ENCODE assay signal across 15 cellular contexts in genomic region chr5:39539470-39539869, GRCh38.
A peak's percentile ranks its signal among the peaks of the same experiment; 100 is the strongest.
DNase-seq lines count a peak whose midpoint lies in the region; TF ChIP-seq lines count a peak whose summit lies in the region.
"Had no signal": no experiment of that assay in that cellular context is flagged by ENCODE, and none has a peak within 500 bp of the region (broad histone marks: within the 10 kb centered on the region; RNA-seq: fewer than 3 reads in every experiment).

No MANE protein-coding gene starts in this region.

- no peaks in the 10 kb centered on the region for H3K79me1 ChIP-seq in neuronal stem cell (ENCODE audit: low read depth, low read length)

- H3K9ac ChIP-seq in neuronal stem cell (ENCODE audit: low read depth, low read length, poor library complexity) = no peak overlapping the region

- no peaks in the 10 kb centered on the region for H3K36me3 ChIP-seq in osteoblast (ENCODE audit: insufficient read depth, low read length)
- no peaks in the 10 kb centered on the region for H3K36me3 ChIP-seq in spleen
- H3K36me3 ChIP-seq in neuronal stem cell (replicated peaks in 1 of 2; ENCODE audit: control insufficient read depth in 2 of 2, insufficient read depth in 2 of 2, low read length in 2 of 2) = no peaks in the 10 kb centered on the region

- H3K79me2 ChIP-seq in osteoblast (ENCODE audit: insufficient read depth, low read length) = no peaks in the 10 kb centered on the region

- no peaks in the 10 kb centered on the region for H3K4me1 Mint-ChIP-seq in HFFc6 (ENCODE audit: low read depth)
- H3K4me1 Mint-ChIP-seq: CD4-positive, alpha-beta memory T cell; GM23338; H9 had no signal

- no peak overlapping the region for H2BK15ac ChIP-seq in neuronal stem cell (ENCODE audit: low read length)

- H3K4me3 ChIP-seq in osteoblast (ENCODE audit: insufficient read depth, low read length) (no peak overlapping the region), spleen (no peak overlapping the region), neuronal stem cell (ENCODE audit: low read length in 2 of 2) (no peak overlapping the region)
- H3K4me3 ChIP-seq: GM23338 had no signal

- H2AFZ ChIP-seq in osteoblast (ENCODE audit: low read length) (peak overlapping the region; percentile 3), neuronal stem cell (ENCODE audit: low read length) (no peak overlapping the region)
- H2AFZ ChIP-seq: GM23338 had no signal

- no peak overlapping the region for H3K27ac ChIP-seq in osteoblast (ENCODE audit: low read depth, low read length)
- peak overlapping the region in 6 of 8 donors; percentile 9 to 59 (median 38) for H3K27ac ChIP-seq in spleen
- H3K27ac ChIP-seq in neuronal stem cell (replicated peaks; ENCODE audit: low read length) = no peak overlapping the region

- peak; percentile 15 for DNase-seq in amniotic epithelial cell (ENCODE audit: low read depth)
- DNase-seq in osteoblast (ENCODE audit: insufficient read length, low spot score, missing footprints) = no peak
- no peak for DNase-seq in spleen
- no peak for DNase-seq in HFFc6
- DNase-seq in neuronal stem cell (ENCODE audit: low spot score) = no peak
- DNase-seq in inferior parietal cortex (ENCODE audit: extremely low spot score) = no peak
- DNase-seq: C1 segment of cervical spinal cord; Calu3; CD4-positive, alpha-beta memory T cell; COR-L47; DMS53; DMS79 treated with DMSO at 0.1 percent for 48 hours; GF-D8; H9 had no signal

- no peaks in the 10 kb centered on the region for H3K9me3 Mint-ChIP-seq in HFFc6
- H3K9me3 Mint-ChIP-seq: GM23338, H9 had no signal

- H4K8ac ChIP-seq in neuronal stem cell (ENCODE audit: low read depth, low read length) = no peak overlapping the region

- H3K4me1 ChIP-seq in osteoblast (ENCODE audit: insufficient read depth, low read length) = peaks cover 4% of the 10 kb centered on the region
- H3K4me1 ChIP-seq in spleen = peaks cover 6 to 37% (median 8%) of the 10 kb centered on the region in 6 donors
- no peaks in the 10 kb centered on the region for H3K4me1 ChIP-seq in neuronal stem cell (ENCODE audit: control insufficient read depth in 2 of 2, insufficient read depth in 1 of 2, low read depth in 1 of 2, low read length in 2 of 2)

- H3K4me2 ChIP-seq in osteoblast (ENCODE audit: insufficient read depth, low read length) = no peak overlapping the region
- no peak overlapping the region for H3K4me2 ChIP-seq in neuronal stem cell (ENCODE audit: insufficient read depth, low read length, poor library complexity, severe bottlenecking)
- H3K4me2 ChIP-seq: GM23338 had no signal

- H2BK120ac ChIP-seq in neuronal stem cell (ENCODE audit: low read depth, low read length) = no peak overlapping the region

- H3K4me3 Mint-ChIP-seq in HFFc6 = no peak overlapping the region
- H3K4me3 Mint-ChIP-seq: CD4-positive, alpha-beta memory T cell; GM23338; H9 had no signal

- H3K9me3 ChIP-seq in osteoblast (ENCODE audit: low read depth, low read length) (no peaks in the 10 kb centered on the region), spleen (no peaks in the 10 kb centered on the region), neuronal stem cell (replicated peaks in 1 of 2; ENCODE audit: control insufficient read depth in 2 of 2, insufficient read depth in 1 of 2, low read depth in 1 of 2, low read length in 2 of 2) (no peaks in the 10 kb centered on the region)

- WGBS in spleen, 5 donors = 45 to 77% (median 72%) methylated on average over 3 of the region's 3 CpGs
- WGBS in neuronal stem cell (ENCODE audit: extremely low coverage in 2 of 2, insufficient read length in 2 of 2, insufficient replicate concordance in 1 of 2), 2 donors = no CpG with 5 or more reads among the region's 3 CpGs

- H3K27ac Mint-ChIP-seq in HFFc6 = no peak overlapping the region
- H3K27ac Mint-ChIP-seq: CD4-positive, alpha-beta memory T cell; GM23338; H9 had no signal

- H3K18ac ChIP-seq in neuronal stem cell (ENCODE audit: low read length) = no peak overlapping the region

- no peaks in the 10 kb centered on the region for H4K20me1 ChIP-seq in osteoblast (ENCODE audit: insufficient read depth, low read length)

- no peaks in the 10 kb centered on the region for H3K27me3 Mint-ChIP-seq in HFFc6 (ENCODE audit: insufficient read depth)

- H2AK5ac ChIP-seq in neuronal stem cell (ENCODE audit: low read depth, low read length) = no peak overlapping the region

- no peak overlapping the region for H3K14ac ChIP-seq in neuronal stem cell (ENCODE audit: low read length)

- no peak for TF ChIP-seq CTCF in osteoblast (IDR thresholded peaks at IDR 0.05; ENCODE audit: extremely low read depth, low read depth, low read length)
- TF ChIP-seq CTCF in spleen (IDR thresholded peaks at IDR 0.05 in 8 of 11, conservative IDR thresholded peaks at IDR 0.05 in 3 of 11) = no peak
- no peak for TF ChIP-seq CTCF in HFFc6 (IDR thresholded peaks at IDR 0.05)

- no peak for TF ChIP-seq POLR2A in spleen (IDR thresholded peaks at IDR 0.05)

- H3K27me3 ChIP-seq in osteoblast (ENCODE audit: insufficient read depth, low read length) = no peaks in the 10 kb centered on the region
- H3K27me3 ChIP-seq in spleen (replicated peaks in 1 of 7) = no peaks in the 10 kb centered on the region
- no peaks in the 10 kb centered on the region for H3K27me3 ChIP-seq in neuronal stem cell (ENCODE audit: control insufficient read depth in 3 of 3, insufficient read depth in 3 of 3, low read depth in 1 of 3, low read length in 3 of 3)

- H3K36me3 Mint-ChIP-seq in HFFc6 (ENCODE audit: low read depth) = no peaks in the 10 kb centered on the region
- H3K36me3 Mint-ChIP-seq: CD4-positive, alpha-beta memory T cell had no signal

- no peak overlapping the region for H3K4ac ChIP-seq in neuronal stem cell (ENCODE audit: low read length)

- H2BK5ac ChIP-seq in neuronal stem cell (ENCODE audit: low read length) = no peak overlapping the region

- H3K23ac ChIP-seq in neuronal stem cell (ENCODE audit: low read depth, low read length, poor library complexity) = no peak overlapping the region

- no peak overlapping the region for H2BK12ac ChIP-seq in neuronal stem cell (ENCODE audit: low read length)

- H4K91ac ChIP-seq in neuronal stem cell (ENCODE audit: low read depth, low read length, poor library complexity) = no peak overlapping the region

- intact Hi-C loops in spleen (cut with DNase I; ENCODE audit: low total_unique reads) = no loop called here

Comparison
In these comparisons a context has a peak if more than half of its experiments do, and no peak if none do; other contexts are left out.
1. H3K27ac ChIP-seq: peak in spleen (6 of 8); none in osteoblast (single experiment) and neuronal stem cell (single experiment).